In the genomic region with DNA sequence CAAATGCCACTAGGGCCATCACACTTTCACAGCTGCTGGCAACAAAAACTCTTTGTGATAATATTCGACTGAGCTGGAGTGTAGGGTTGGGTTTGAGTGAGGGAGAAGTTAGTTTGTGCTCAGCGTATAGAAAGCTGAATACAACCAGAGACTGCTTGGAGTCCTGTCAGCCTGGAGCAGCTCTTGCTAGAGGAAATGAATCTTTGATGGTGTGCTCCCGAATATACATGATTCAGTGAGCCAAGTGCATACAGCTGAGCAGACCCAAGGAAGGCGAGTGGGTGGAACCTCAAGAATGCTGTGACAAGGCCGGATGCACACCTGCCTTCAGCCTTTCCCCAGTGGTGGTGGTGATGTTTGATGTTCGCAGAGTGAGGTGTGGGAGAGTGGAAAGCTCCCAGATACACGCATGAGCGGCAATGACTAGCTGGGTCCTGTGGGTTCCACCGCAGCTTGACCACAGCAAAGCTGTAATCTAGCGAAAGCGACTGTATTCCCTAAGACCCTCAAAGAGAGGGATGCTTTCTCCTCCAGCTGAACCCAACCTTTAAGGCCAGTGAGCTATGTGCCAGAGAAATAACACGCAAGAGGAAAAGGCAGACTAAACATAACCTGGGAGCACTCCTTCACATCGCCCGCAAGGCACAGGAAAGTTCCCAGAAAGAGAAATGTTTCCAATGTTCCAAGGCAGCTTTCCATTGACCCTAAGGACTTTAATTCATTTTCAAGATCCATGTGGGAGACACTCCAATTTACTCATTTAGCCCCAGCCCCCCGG, we compare ENCODE assay signal across 8 cellular contexts. TPM values are rescaled to one million over a fixed set of nuclear protein-coding genes. Genes with fewer than 3 reads are reported as not detected.
DNase-seq lines count a peak whose midpoint lies in the region; ATAC-seq lines count a peak whose summit lies in the region.

No MANE protein-coding gene starts in this region.

- ATAC-seq in HG03025 (IDR thresholded peaks at IDR 0.05; ENCODE audit: low FRiP score, unreplicated experiment) (peak; percentile 47), GM21423 (IDR thresholded peaks at IDR 0.05; ENCODE audit: unreplicated experiment) (no peak)
- peak; percentile 5 to 37 for ATAC-seq in natural killer cell treated with Interleukin-12 subunit alpha and Interleukin-12 subunit beta and Interleukin-15 and Interleukin-18, amount 100 ng/mL, for 72 hours

- no peaks in the 10 kb centered on the region for H3K9me3 Mint-ChIP-seq in natural killer cell treated with Interleukin-12 subunit alpha and Interleukin-12 subunit beta and Interleukin-15 and Interleukin-18, amount 100 ng/mL, for 72 hours

- H3K4me3 ChIP-seq in BLaER1 (no peak overlapping the region), subcutaneous abdominal adipose tissue (ENCODE audit: low read depth in 1 of 5, low read length in 5 of 5) (peak overlapping the region; percentile 88 to 99 (median 93))
- peak overlapping the region; percentile 69 for H3K4me3 ChIP-seq in effector memory CD4-positive, alpha-beta T cell (ENCODE audit: insufficient read depth, low read depth, low read length, poor library complexity, severe bottlenecking)

- H3K27ac ChIP-seq in BLaER1 (no peak overlapping the region), subcutaneous abdominal adipose tissue (ENCODE audit: low read depth, low read length) (peak overlapping the region; percentile 30)
- H3K27ac ChIP-seq in effector memory CD4-positive, alpha-beta T cell (ENCODE audit: insufficient read depth, low read length, poor library complexity, severe bottlenecking): peak overlapping the region; percentile 76

- H3K4me2 ChIP-seq in BLaER1: peak overlapping the region; percentile 94; the same call in 1 of the 2 replicates

- H3K9ac ChIP-seq in BLaER1 (no peak overlapping the region), subcutaneous abdominal adipose tissue (ENCODE audit: low read length in 5 of 5) (peak overlapping the region; percentile 68 to 92 (median 86))

- no peaks in the 10 kb centered on the region for H3K27me3 Mint-ChIP-seq in natural killer cell treated with Interleukin-12 subunit alpha and Interleukin-12 subunit beta and Interleukin-15 and Interleukin-18, amount 100 ng/mL, for 72 hours

- peaks cover 19% of the 10 kb centered on the region; the same call in 1 of the 2 replicates for H4K20me1 ChIP-seq in BLaER1

- H3K4me1 ChIP-seq in BLaER1: peaks cover 16% of the 10 kb centered on the region; the same call in 1 of the 2 replicates
- peaks cover 36% of the 10 kb centered on the region for H3K4me1 ChIP-seq in effector memory CD4-positive, alpha-beta T cell (ENCODE audit: control insufficient read depth, insufficient read depth, low read length, poor library complexity, severe bottlenecking)
- H3K4me1 ChIP-seq in subcutaneous abdominal adipose tissue (ENCODE audit: control insufficient read depth in 5 of 5, insufficient read depth in 5 of 5, low read length in 5 of 5): peaks cover 12 to 49% (median 36%) of the 10 kb centered on the region in 5 donors

- H3K27me3 ChIP-seq in BLaER1 (peaks cover 27% of the 10 kb centered on the region), subcutaneous abdominal adipose tissue (ENCODE audit: control insufficient read depth in 5 of 5, insufficient read depth in 4 of 5, low read length in 5 of 5) (no peaks in the 10 kb centered on the region)
- no peaks in the 10 kb centered on the region for H3K27me3 ChIP-seq in effector memory CD4-positive, alpha-beta T cell (replicated peaks; ENCODE audit: control insufficient read depth, insufficient read depth, low read length, poor library complexity, severe bottlenecking)

- H3K27ac Mint-ChIP-seq in natural killer cell treated with Interleukin-12 subunit alpha and Interleukin-12 subunit beta and Interleukin-15 and Interleukin-18, amount 100 ng/mL, for 72 hours: peak overlapping the region; percentile 83 to 93

- DNase-seq in activated CD4-positive, alpha-beta T cell treated with anti-CD3 and anti-CD28 coated beads, Interleukin-2, amount 50 U/mL, for 48 hours: peak; percentile 73 to 80
- DNase-seq in effector memory CD4-positive, alpha-beta T cell: peak; percentile 58 to 71 (median 62)
- peak; percentile 69 for DNase-seq in natural killer cell treated with Interleukin-12 subunit alpha and Interleukin-12 subunit beta and Interleukin-15 and Interleukin-18, amount 100 ng/mL, for 72 hours (ENCODE audit: low spot score)
- no peak for DNase-seq in epidermal melanocyte (ENCODE audit: insufficient read length, low spot score)

- H3K4me1 Mint-ChIP-seq in natural killer cell treated with Interleukin-12 subunit alpha and Interleukin-12 subunit beta and Interleukin-15 and Interleukin-18, amount 100 ng/mL, for 72 hours (ENCODE audit: low read depth in 2 of 2): peaks cover 33 to 56% of the 10 kb centered on the region in 2 donors

- peaks cover 21% of the 10 kb centered on the region for H3K36me3 Mint-ChIP-seq in natural killer cell treated with Interleukin-12 subunit alpha and Interleukin-12 subunit beta and Interleukin-15 and Interleukin-18, amount 100 ng/mL, for 72 hours

- H3K36me3 ChIP-seq in BLaER1 (no peaks in the 10 kb centered on the region), subcutaneous abdominal adipose tissue (ENCODE audit: control insufficient read depth in 5 of 5, insufficient read depth in 5 of 5, low read length in 5 of 5) (no peaks in the 10 kb centered on the region)
- no peaks in the 10 kb centered on the region for H3K36me3 ChIP-seq in effector memory CD4-positive, alpha-beta T cell (ENCODE audit: control insufficient read depth, insufficient read depth, low read length)

- peak overlapping the region; percentile 99 for H3K4me3 Mint-ChIP-seq in natural killer cell treated with Interleukin-12 subunit alpha and Interleukin-12 subunit beta and Interleukin-15 and Interleukin-18, amount 100 ng/mL, for 72 hours

- H3K9me3 ChIP-seq in BLaER1 (no peaks in the 10 kb centered on the region), subcutaneous abdominal adipose tissue (ENCODE audit: control insufficient read depth in 5 of 5, low read length in 5 of 5) (no peaks in the 10 kb centered on the region)
- no peaks in the 10 kb centered on the region for H3K9me3 ChIP-seq in effector memory CD4-positive, alpha-beta T cell (ENCODE audit: control insufficient read depth, low read length)

RNA-seq across cellular contexts. Expression of gene ARHGEF3, which starts 1.2 kb away (rescaled TPM):
- 100 to 1,000 TPM in 1 of 2 donors, 10 to 100 TPM in 1; 42.9 to 102 TPM for total RNA-seq in natural killer cell treated with Interleukin-12 subunit alpha and Interleukin-12 subunit beta and Interleukin-15 and Interleukin-18, amount 100 ng/mL, for 72 hours
